In genomic region chr12:69470189-69471094, GRCh38 we compare ENCODE assay signal across 8 cellular contexts. TPM values are rescaled to one million over a fixed set of nuclear protein-coding genes. Genes with fewer than 3 reads are reported as not detected.
DNase-seq lines count a peak whose midpoint lies in the region; ATAC-seq, FAIRE-seq and TF ChIP-seq lines count a peak whose summit lies in the region.

TSS of gene FRS2 (plus strand) at chr12:69470388. CDS start at chr12:69569031, 98,643 bp downstream.

- peak within 1 kb of the TSS; percentile 100 for H3K27ac Mint-ChIP-seq in mesothelial cell of epicardium

- no peaks in the 10 kb centered on the region for H3K9me3 Mint-ChIP-seq in mesothelial cell of epicardium

- FAIRE-seq in HTR-8/SVneo (lab: Jason Lieb, UNC): peak; percentile 54

- peak; percentile 97 for ATAC-seq in GM21367 (IDR thresholded peaks at IDR 0.05; ENCODE audit: unreplicated experiment)

- DNase-seq in Caki2 (ENCODE audit: low read depth) (peak; percentile 92), HTR-8/SVneo (ENCODE audit: insufficient read length, low spot score) (peak; percentile 93), NOMO-1 treated with DMSO at 0.1 percent for 48 hours (lab: John Stamatoyannopoulos, UW; ENCODE audit: unreplicated experiment) (peak; percentile 84), mesothelial cell of epicardium (ENCODE audit: low spot score in 2 of 2, unreplicated experiment in 2 of 2) (peak; percentile 75 to 90)
- DNase-seq in activated CD8-positive, alpha-beta memory T cell treated with anti-CD3 and anti-CD28 coated beads, Interleukin-2, amount 50 U/mL, for 1 hour (ENCODE audit: extremely low read depth): peak; percentile 47
- peak; percentile 84 for DNase-seq in stimulated activated CD8-positive, alpha-beta memory T cell treated with anti-CD3 and anti-CD28 coated beads, Interleukin-15, amount 100 ng/mL, for 48 hours (ENCODE audit: low read depth in 2 of 2)

- no peak for TF ChIP-seq CTCF in mesothelial cell of epicardium (IDR thresholded peaks at IDR 0.05; ENCODE audit: unreplicated experiment)

- in situ Hi-C loops in Caki2 (cut with HindIII; ENCODE audit: low pct_unique_long_range_greater_than_20kb, low sequenced_read_pairs): no loop called here
- in situ Hi-C loops in endometrial microvascular endothelial cells (cut with HindIII; ENCODE audit: inconsistent ontology term, low pct_unique_long_range_greater_than_20kb, low sequenced_read_pairs): no loop called here

- H3K36me3 Mint-ChIP-seq in mesothelial cell of epicardium: no peaks in the 10 kb centered on the region

- peaks cover 44% of the 10 kb centered on the region for H3K4me1 Mint-ChIP-seq in mesothelial cell of epicardium

- H3K27me3 Mint-ChIP-seq in mesothelial cell of epicardium (ENCODE audit: low read depth): no peaks in the 10 kb centered on the region

- H3K4me3 Mint-ChIP-seq in mesothelial cell of epicardium: peak within 1 kb of the TSS; percentile 98

RNA-seq across cellular contexts. Expression of gene FRS2, which starts in this region (rescaled TPM):
- total RNA-seq in Caki2 (2014; rRNA removed; shearing (Covaris generic); ENCODE audit: low replicate concordance): 24.9 and 34.0 TPM in 2 replicates
- total RNA-seq in endometrial microvascular endothelial cells (ENCODE audit: inconsistent ontology term) (19.1 TPM), mesothelial cell of epicardium (46.1 to 49.2 TPM (median 47.8 TPM) in 3 replicates)

Comparison
In these comparisons a context has a peak if more than half of its experiments do, and no peak if none do; other contexts are left out.
1. Peak in every context shown above with its lines: DNase-seq and ATAC-seq.